Comparison of ENCODE assay signal across 8 cellular contexts in genomic region chr2:68252407-68253210, GRCh38. TPM values are rescaled to one million over a fixed set of nuclear protein-coding genes. Genes with fewer than 3 reads are reported as not detected.
DNase-seq lines count a peak whose midpoint lies in the region; ATAC-seq and TF ChIP-seq lines count a peak whose summit lies in the region.

Gene PPP3R1, minus strand, starts transcription at chr2:68252532. Its CDS starts 405 bp downstream, at chr2:68252127.

- in situ Hi-C loops in GM13976 (cut with MboI; ENCODE audit: low sequenced_read_pairs, unreplicated experiment): no loop called here

- H3K27ac Mint-ChIP-seq in type B pancreatic cell: peak within 1 kb of the TSS; percentile 98

- H3K9me3 Mint-ChIP-seq in type B pancreatic cell: no peaks in the 10 kb centered on the region

- H3K36me3 Mint-ChIP-seq in type B pancreatic cell: peaks cover 8% of the 10 kb centered on the region

- H3K4me1 Mint-ChIP-seq in type B pancreatic cell (ENCODE audit: unreplicated experiment): peaks cover 13% of the 10 kb centered on the region

- peak; percentile 75 for ATAC-seq in HG02852 (IDR thresholded peaks at IDR 0.05; ENCODE audit: unreplicated experiment)
- ATAC-seq in heart right ventricle: peak; percentile 96 to 99 (median 97)

- H3K36me3 ChIP-seq in heart right ventricle: no peaks in the 10 kb centered on the region

- peak within 1 kb of the TSS; percentile 85 to 99 (median 93) for H3K27ac ChIP-seq in heart right ventricle

- WGBS in heart right ventricle, 2 donors: 1% methylated on average over 47 to 77 of the region's 77 CpGs

- TF ChIP-seq CTCF in GM13976 (IDR thresholded peaks at IDR 0.05; ENCODE audit: borderline replicate concordance, control extremely low read depth, extremely low read depth, insufficient read depth, missing control alignments) (no peak), heart right ventricle (IDR thresholded peaks at IDR 0.05) (no peak), type B pancreatic cell (conservative IDR thresholded peaks at IDR 0.05) (no peak)

- no peaks in the 10 kb centered on the region for H3K9me3 ChIP-seq in heart right ventricle

- DNase-seq in GM13976 (ENCODE audit: low spot score): peak; percentile 94
- DNase-seq in NCI-H146 treated with DMSO at 0.1 percent for 48 hours (lab: John Stamatoyannopoulos, UW; ENCODE audit: unreplicated experiment): peak; percentile 81
- DNase-seq in amniotic epithelial cell (ENCODE audit: low read depth): peak; percentile 93
- peak; percentile 96 to 97 for DNase-seq in heart right ventricle
- DNase-seq in posterior cingulate gyrus: peak; percentile 95 to 100 (median 98)
- peak; percentile 96 for DNase-seq in type B pancreatic cell (ENCODE audit: extremely low spot score, unreplicated experiment)

- peaks cover 6 to 61% (median 47%) of the 10 kb centered on the region in 9 donors for H3K4me1 ChIP-seq in heart right ventricle

- peak within 1 kb of the TSS; percentile 60 to 83 (median 76) for H3K4me3 ChIP-seq in heart right ventricle

- intact Hi-C loops in T-helper 1 cell treated with Interleukin-12 subunit alpha and Interleukin-12 subunit beta and Interleukin-4 antibody, amounts not matched to agents 30 ng/mL and 1 ng/mL, for 36 hours (cut with micrococcal nuclease): loop anchor here (1.0 to 10.0 kb wide), 6 partner anchors 465 to 1835 kb away; partner anchors contain the start of genes ETAA1, GMCL1 and PCBP1
- intact Hi-C loops in heart right ventricle (cut with DNase I): loop anchor here in 7 of 10 donors (1.0 to 10.0 kb wide), 10 partner anchors 35 to 192 kb away; partner anchors contain the start of genes PNO1 (in 6 of the 7) and CNRIP1 (in 2 of the 7)
- intact Hi-C loops in posterior cingulate gyrus (cut with DNase I): loop anchor here (10.0 kb wide), 1 partner anchor 188 kb away; the partner anchor contains the start of gene C1D

- peak within 1 kb of the TSS; percentile 98 for H3K4me3 Mint-ChIP-seq in type B pancreatic cell

- H3K27me3 ChIP-seq in heart right ventricle: no peaks in the 10 kb centered on the region

- H3K27me3 Mint-ChIP-seq in type B pancreatic cell: peaks cover 4% of the 10 kb centered on the region

RNA-seq across cellular contexts. Expression of gene PPP3R1, which starts in this region (rescaled TPM):
- total RNA-seq in T-helper 1 cell treated with Interleukin-12 subunit alpha and Interleukin-12 subunit beta and Interleukin-4 antibody, amounts not matched to agents 30 ng/mL and 1 ng/mL, for 36 hours: 73.6 and 77.5 TPM in 2 replicates
- total RNA-seq in heart right ventricle (10 to 100 TPM; 32.5 to 46.1 (median 39.3) TPM), type B pancreatic cell (ENCODE audit: low replicate concordance) (46.3 and 46.5 TPM in 2 replicates)
- 10 to 100 TPM in 1 of 2 donors, 1 to 10 TPM in 1; 8.4 to 13.3 TPM for polyA plus RNA-seq in heart right ventricle

Comparison
In these comparisons a context has a peak if more than half of its experiments do, and no peak if none do; other contexts are left out.
1. Peak in every context shown above with its lines: DNase-seq, ATAC-seq, H3K4me3 ChIP-seq and H3K27ac ChIP-seq.